ENCODE assay signal across 8 cellular contexts in genomic region chr21:37257526-37257966, GRCh38. TPM values are rescaled to one million over a fixed set of nuclear protein-coding genes. Genes with fewer than 3 reads are reported as not detected.
DNase-seq lines count a peak whose midpoint lies in the region; ATAC-seq and TF ChIP-seq lines count a peak whose summit lies in the region.

No MANE protein-coding gene starts in this region.

- TF ChIP-seq EP300 in transverse colon (IDR thresholded peaks at IDR 0.05; ENCODE audit: low read depth): no peak

- CTCF ChIA-PET in CD8-positive, alpha-beta T cell (lab: Charles Lee): no interaction called here
- CTCF ChIA-PET in RWPE1 (lab: Yijun Ruan, JAX): interaction anchor here (0.6 kb wide), 1 partner anchor 237 kb away, joined by 3 read pairs; no protein-coding TSS in a partner anchor

- peaks cover 20% of the 10 kb centered on the region for H3K36me3 Mint-ChIP-seq in CD8-positive, alpha-beta T cell
- peaks cover 11% of the 10 kb centered on the region for H3K36me3 Mint-ChIP-seq in memory B cell

- in situ Hi-C loops in transverse colon (cut with MboI; ENCODE audit: low pct_ligation_motif_present in 1 of 4, low pct_unique_long_range_greater_than_20kb in 1 of 4, low sequenced_read_pairs in 3 of 4): loop anchor here in 2 of 4 donors (10.0 to 25.0 kb wide), 2 partner anchors 117 to 230 kb away; no protein-coding TSS in a partner anchor

- peak overlapping the region; percentile 93 for H3K27ac Mint-ChIP-seq in CD8-positive, alpha-beta T cell
- H3K27ac Mint-ChIP-seq in memory B cell: peak overlapping the region; percentile 84

- DNase-seq in CD8-positive, alpha-beta T cell: peak in 2 of 7 experiments; percentile 9 to 42
- peak; percentile 8 for DNase-seq in RWPE1 (ENCODE audit: low spot score)
- peak; percentile 45 to 50 for DNase-seq in dermis microvascular lymphatic vessel endothelial cell (ENCODE audit: low read depth in 2 of 2)
- DNase-seq in memory B cell (ENCODE audit: low spot score in 2 of 2): peak; percentile 37 to 46
- DNase-seq in transverse colon: peak; percentile 25
- DNase-seq in GM20000 (ENCODE audit: low spot score): no peak

- no peaks in the 10 kb centered on the region for H3K27me3 ChIP-seq in CD8-positive, alpha-beta T cell (ENCODE audit: insufficient read depth, low read length)
- no peaks in the 10 kb centered on the region for H3K27me3 ChIP-seq in transverse colon

- H3K4me1 Mint-ChIP-seq in CD8-positive, alpha-beta T cell (ENCODE audit: low read depth): peaks cover 39% of the 10 kb centered on the region
- H3K4me1 Mint-ChIP-seq in memory B cell: peaks cover 21% of the 10 kb centered on the region

- H3K27me3 Mint-ChIP-seq in CD8-positive, alpha-beta T cell (ENCODE audit: low read depth): no peaks in the 10 kb centered on the region
- H3K27me3 Mint-ChIP-seq in memory B cell: no peaks in the 10 kb centered on the region

- H3K27ac ChIP-seq in CD8-positive, alpha-beta T cell (ENCODE audit: low read depth, low read length): peak overlapping the region; percentile 71
- H3K27ac ChIP-seq in RWPE1 (peak overlapping the region; percentile 97), transverse colon (peak overlapping the region; percentile 69 to 88 (median 74))

- H3K9me3 ChIP-seq in CD8-positive, alpha-beta T cell (ENCODE audit: low read length): no peaks in the 10 kb centered on the region
- H3K9me3 ChIP-seq in transverse colon: no peaks in the 10 kb centered on the region

- H3K36me3 ChIP-seq in CD8-positive, alpha-beta T cell (ENCODE audit: insufficient read depth, low read length): no peaks in the 10 kb centered on the region
- H3K36me3 ChIP-seq in transverse colon: no peaks in the 10 kb centered on the region

- H3K9me3 Mint-ChIP-seq in CD8-positive, alpha-beta T cell: no peaks in the 10 kb centered on the region
- H3K9me3 Mint-ChIP-seq in memory B cell: no peaks in the 10 kb centered on the region

- WGBS in transverse colon (ENCODE audit: low coverage in 1 of 2), 2 donors: 0 to 21% methylated on average over 7 to 21 of the region's 22 CpGs

- TF ChIP-seq POLR2A in GM19099 (IDR thresholded peaks at IDR 0.05; ENCODE audit: extremely low read depth, insufficient read length, low read depth) (peak; percentile 33), transverse colon (IDR thresholded peaks at IDR 0.05) (no peak)

- POLR2A ChIA-PET in CD8-positive, alpha-beta T cell (lab: Charles Lee): interaction anchor here (0.6 to 4.6 kb wide), 4 partner anchors 9 to 306 kb away, joined by 3 to 25 read pairs (median 4); partner anchors contain the start of gene VPS26C
- POLR2A ChIA-PET in RWPE1 (lab: Yijun Ruan, JAX; ENCODE audit: low non-redundant PET): no interaction called here

- TF ChIP-seq CTCF in CD8-positive, alpha-beta T cell (IDR thresholded peaks at IDR 0.05): no peak
- TF ChIP-seq CTCF in RWPE1 (conservative IDR thresholded peaks at IDR 0.05; ENCODE audit: low read depth) (no peak), transverse colon (IDR thresholded peaks at IDR 0.05) (no peak), GM20000 (IDR thresholded peaks at IDR 0.05; ENCODE audit: extremely low read depth, missing control alignments) (no peak)

- intact Hi-C loops in CD8-positive, alpha-beta T cell (cut with DNase I, micrococcal nuclease): loop anchor here (5.0 kb wide), 1 partner anchor 180 kb away; no protein-coding TSS in a partner anchor
- intact Hi-C loops in transverse colon (cut with DNase I; ENCODE audit: low total_unique reads): no loop called here

- H3K4me3 Mint-ChIP-seq in CD8-positive, alpha-beta T cell: peak overlapping the region; percentile 83
- peak overlapping the region; percentile 85 for H3K4me3 Mint-ChIP-seq in memory B cell

- ATAC-seq in CD8-positive, alpha-beta T cell: peak; percentile 62
- peak; percentile 45 for ATAC-seq in HG03354 (IDR thresholded peaks at IDR 0.05; ENCODE audit: poor library complexity, severe bottlenecking, unreplicated experiment)
- ATAC-seq in memory B cell (ENCODE audit: low read depth): peak; percentile 79

- H3K4me1 ChIP-seq in CD8-positive, alpha-beta T cell (ENCODE audit: insufficient read depth, low read length): peaks cover 17% of the 10 kb centered on the region
- H3K4me1 ChIP-seq in transverse colon: peaks cover 0 to 22% (median 19%) of the 10 kb centered on the region in 4 donors

- peak overlapping the region; percentile 87 for H3K4me3 ChIP-seq in CD8-positive, alpha-beta T cell (ENCODE audit: low read depth, low read length)
- H3K4me3 ChIP-seq in transverse colon: peak overlapping the region; percentile 15 to 60 (median 40)

RNA-seq across cellular contexts. Expression of gene VPS26C, which starts 9.6 kb away (rescaled TPM):
- 10 to 100 TPM; 37.4 to 39.4 TPM for total RNA-seq in CD8-positive, alpha-beta T cell
- total RNA-seq in dermis microvascular lymphatic vessel endothelial cell (68.4 and 85.7 TPM in 2 replicates), transverse colon (100 to 1,000 TPM in 2 of 4 donors, 10 to 100 TPM in 2; 86.5 to 146 (median 108) TPM)
